ENCODE assay signal across 12 cellular contexts in the genomic region with DNA sequence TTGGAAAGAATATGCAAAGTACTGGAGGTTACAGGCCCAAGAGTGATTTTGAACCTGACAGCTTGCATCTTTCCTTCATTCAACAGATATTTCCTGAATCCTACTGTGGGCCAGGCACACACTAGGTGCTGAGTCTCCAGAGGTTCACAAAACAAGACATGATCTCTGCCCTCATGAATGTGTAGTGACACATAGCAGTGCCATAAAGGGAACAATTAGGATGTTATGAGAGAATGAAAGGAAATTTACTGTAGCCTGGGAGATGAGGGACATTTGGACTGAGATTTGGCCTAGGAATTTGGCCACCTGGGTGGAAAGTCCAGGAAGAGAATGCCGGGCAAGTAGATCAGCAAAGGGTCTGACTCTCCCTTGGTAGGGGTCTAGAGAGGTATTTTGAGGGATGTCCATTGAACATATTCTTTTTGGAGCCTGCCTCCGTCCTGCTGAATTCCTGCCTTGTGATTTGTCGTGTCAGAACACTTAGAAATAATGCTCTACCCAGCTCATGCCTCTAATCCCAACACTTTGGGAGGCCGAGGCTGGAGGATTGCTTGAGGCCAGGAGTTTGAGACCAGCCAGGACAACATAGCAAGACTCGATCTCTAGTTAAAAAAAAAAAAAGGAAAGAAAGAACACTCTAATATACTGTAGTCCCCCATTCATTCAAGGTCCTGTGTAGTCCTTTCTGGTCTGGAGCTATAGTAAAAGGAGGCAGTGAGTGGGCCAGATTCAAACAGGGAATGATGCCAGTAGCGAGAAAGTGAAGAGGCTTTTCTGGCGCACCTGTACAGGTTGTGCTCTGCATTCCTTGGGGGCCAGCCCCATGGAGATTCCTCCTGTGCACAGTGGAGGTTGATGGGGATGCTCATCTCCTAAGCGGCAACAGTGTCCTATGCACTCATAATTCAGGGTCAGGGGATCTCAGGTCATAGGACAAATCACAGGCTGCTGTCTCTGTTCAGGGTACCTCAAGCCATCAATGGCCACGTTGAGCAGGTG.
DNase-seq lines count a peak whose midpoint lies in the region; ATAC-seq and TF ChIP-seq lines count a peak whose summit lies in the region.
"Had no signal": no experiment of that assay in that cellular context is flagged by ENCODE, and none has a peak within 500 bp of the region (broad histone marks: within the 10 kb centered on the region; RNA-seq: fewer than 3 reads in every experiment).

No MANE protein-coding gene starts in this region.

- WGBS in heart left ventricle, 4 donors, result 78 to 82% (median 81%) methylated on average over 9 of the region's 9 CpGs
- WGBS in esophagus muscularis mucosa, result 89% methylated on average over 8 of the region's 9 CpGs

- peaks cover 0 to 56% (median 32%) of the 10 kb centered on the region in 12 donors for H3K4me1 ChIP-seq in heart left ventricle
- peaks cover 30 to 49% (median 40%) of the 10 kb centered on the region in 4 donors for H3K4me1 ChIP-seq in esophagus muscularis mucosa
- H3K4me1 ChIP-seq in upper lobe of right lung, result peaks cover 19% of the 10 kb centered on the region

- no peak overlapping the region for H3K4me3 Mint-ChIP-seq in progenitor cell of endocrine pancreas (ENCODE audit: low read depth)
- H3K4me3 Mint-ChIP-seq: activated naive CD4-positive, alpha-beta T cell treated with anti-CD3 and anti-CD28 coated beads, Interleukin-2, amount 50 U/mL, for 24 hours had no signal

- no peaks in the 10 kb centered on the region for H3K9me3 Mint-ChIP-seq in progenitor cell of endocrine pancreas (ENCODE audit: low read depth)
- H3K9me3 Mint-ChIP-seq: activated naive CD4-positive, alpha-beta T cell treated with anti-CD3 and anti-CD28 coated beads, Interleukin-2, amount 50 U/mL, for 24 hours had no signal

- intact Hi-C loops in heart left ventricle (cut with DNase I) (loop anchor here in 8 of 10 donors (1.0 to 10.0 kb wide), 7 partner anchors 63 to 296 kb away; a partner anchor contains a TSS), cardiac septum (cut with DNase I) (no loop called here), esophagus muscularis mucosa (cut with DNase I) (loop anchor here (5.0 kb wide), 1 partner anchor 67 kb away; no protein-coding TSS in a partner anchor), upper lobe of right lung (cut with DNase I) (no loop called here)

- TF ChIP-seq CTCF in heart left ventricle (IDR thresholded peaks at IDR 0.05) (no peak), esophagus muscularis mucosa (IDR thresholded peaks at IDR 0.05) (no peak), progenitor cell of endocrine pancreas (IDR thresholded peaks at IDR 0.05; ENCODE audit: unreplicated experiment) (no peak), upper lobe of right lung (IDR thresholded peaks at IDR 0.05) (no peak)

- no peak overlapping the region for H3K4me3 ChIP-seq in heart left ventricle
- no peak overlapping the region for H3K4me3 ChIP-seq in esophagus muscularis mucosa
- no peak overlapping the region for H3K4me3 ChIP-seq in upper lobe of right lung
- H3K4me3 ChIP-seq: SJSA1, skin epidermis had no signal

- no peaks in the 10 kb centered on the region for H3K27me3 Mint-ChIP-seq in progenitor cell of endocrine pancreas
- H3K27me3 Mint-ChIP-seq: activated naive CD4-positive, alpha-beta T cell treated with anti-CD3 and anti-CD28 coated beads, Interleukin-2, amount 50 U/mL, for 24 hours had no signal

- DNase-seq in heart left ventricle (no peak), cardiac septum (ENCODE audit: low spot score) (no peak), esophagus muscularis mucosa (ENCODE audit: extremely low spot score) (no peak), progenitor cell of endocrine pancreas (ENCODE audit: low spot score, unreplicated experiment) (no peak), upper lobe of right lung (no peak), NCI-H2171 treated with DMSO at 0.1 percent for 48 hours (lab: John Stamatoyannopoulos, UW) (no peak)
- DNase-seq: NCI-H187 had no signal

- no peaks in the 10 kb centered on the region for H3K27me3 ChIP-seq in heart left ventricle
- H3K27me3 ChIP-seq in esophagus muscularis mucosa, result no peaks in the 10 kb centered on the region
- H3K27me3 ChIP-seq in upper lobe of right lung, result no peaks in the 10 kb centered on the region
- H3K27me3 ChIP-seq: SJSA1 had no signal

- H3K4me1 Mint-ChIP-seq in progenitor cell of endocrine pancreas (ENCODE audit: low read depth), result peaks cover 12% of the 10 kb centered on the region

- peaks cover 5% of the 10 kb centered on the region for H3K36me3 Mint-ChIP-seq in progenitor cell of endocrine pancreas (ENCODE audit: insufficient read depth)

- H3K9me3 ChIP-seq in heart left ventricle (no peaks in the 10 kb centered on the region), esophagus muscularis mucosa (no peaks in the 10 kb centered on the region), upper lobe of right lung (no peaks in the 10 kb centered on the region)
- H3K9me3 ChIP-seq: SJSA1 had no signal

- peak in 1 of 4 donors; percentile 0 for ATAC-seq in heart left ventricle
- peak; percentile 56 for ATAC-seq in upper lobe of right lung
- no peak for ATAC-seq in HG02970 (IDR thresholded peaks at IDR 0.05; ENCODE audit: low FRiP score, unreplicated experiment)
- no peak for ATAC-seq in HG03095 (IDR thresholded peaks at IDR 0.05; ENCODE audit: unreplicated experiment)

- TF ChIP-seq EP300 in esophagus muscularis mucosa (IDR thresholded peaks at IDR 0.05), result no peak

- H3K36me3 ChIP-seq in heart left ventricle (peaks cover 0 to 18% (median 0%) of the 10 kb centered on the region in 9 donors), esophagus muscularis mucosa (no peaks in the 10 kb centered on the region), upper lobe of right lung (no peaks in the 10 kb centered on the region)
- H3K36me3 ChIP-seq: SJSA1 had no signal

- peak overlapping the region; percentile 60 to 95 (median 88) for H3K27ac ChIP-seq in heart left ventricle
- peak overlapping the region; percentile 78 to 84 (median 84) for H3K27ac ChIP-seq in esophagus muscularis mucosa (replicated peaks in 1 of 4)
- H3K27ac ChIP-seq in upper lobe of right lung, result peak overlapping the region; percentile 66

- TF ChIP-seq POLR2A in heart left ventricle (IDR thresholded peaks at IDR 0.05), result no peak
- TF ChIP-seq POLR2A in esophagus muscularis mucosa (IDR thresholded peaks at IDR 0.05; ENCODE audit: low read depth), result no peak

- peak overlapping the region; percentile 8 for H3K27ac Mint-ChIP-seq in progenitor cell of endocrine pancreas
- H3K27ac Mint-ChIP-seq: activated naive CD4-positive, alpha-beta T cell treated with anti-CD3 and anti-CD28 coated beads, Interleukin-2, amount 50 U/mL, for 24 hours had no signal

Comparison
In these comparisons a context has a peak if more than half of its experiments do, and no peak if none do; other contexts are left out.
1. intact Hi-C loops: an anchor here in heart left ventricle (1.0 to 10.0 kb wide) and esophagus muscularis mucosa (5.0 kb wide); none called in cardiac septum and upper lobe of right lung.